In genomic region chr2:129802290-129802689, GRCh38 we compare ENCODE assay signal across 16 cellular contexts.
"Had no signal": no experiment of that assay in that cellular context is flagged by ENCODE, and none has a peak within 500 bp of the region (broad histone marks: within the 10 kb centered on the region; RNA-seq: fewer than 3 reads in every experiment).

No MANE protein-coding gene starts in this region.

- H3K27ac Mint-ChIP-seq: activated naive CD8-positive, alpha-beta T cell treated with anti-CD3 and anti-CD28 coated beads, Interleukin-2, amount 10 ng/mL, durations not matched to agents 7 days and 5 days; activated T-helper 1 cell treated with anti-CD3 and anti-CD28 coated beads, Interleukin-12 subunit alpha, Interleukin-12 subunit beta, Interleukin-2, Interleukin-4 antibody, amounts not matched to agents 30 ng/mL and 10 ng/mL and 1 ng/mL, durations not matched to agents 14 hours and 24 hours and 36 hours; immature natural killer cell; stimulated activated naive CD8-positive, alpha-beta T cell treated with anti-CD3 and anti-CD28 coated beads, Interleukin-15, Interleukin-2, amounts not matched to agents 100 ng/mL and 50 ng/mL, for 24 hours had no signal

- H3K27me3 Mint-ChIP-seq: stimulated activated naive CD8-positive, alpha-beta T cell treated with anti-CD3 and anti-CD28 coated beads, Interleukin-15, Interleukin-2, amounts not matched to agents 100 ng/mL and 50 ng/mL, for 24 hours had no signal

- ATAC-seq: activated CD4-positive, CD25-positive, alpha-beta regulatory T cell treated with anti-CD3 and anti-CD28 coated beads, Interleukin-2, amount 50 U/mL, for 24 hours; lower lobe of right lung; psoas muscle; right lobe of liver had no signal

- H3K36me3 Mint-ChIP-seq: activated naive CD8-positive, alpha-beta T cell treated with anti-CD3 and anti-CD28 coated beads, Interleukin-2, amount 10 ng/mL, durations not matched to agents 7 days and 5 days; immature natural killer cell had no signal

- H3K4me1 Mint-ChIP-seq: activated naive CD8-positive, alpha-beta T cell treated with anti-CD3 and anti-CD28 coated beads, Interleukin-2, amount 10 ng/mL, durations not matched to agents 7 days and 5 days; immature natural killer cell had no signal

- H3K9me3 Mint-ChIP-seq: activated naive CD8-positive, alpha-beta T cell treated with anti-CD3 and anti-CD28 coated beads, Interleukin-2, amount 10 ng/mL, durations not matched to agents 7 days and 5 days; activated T-helper 1 cell treated with anti-CD3 and anti-CD28 coated beads, Interleukin-12 subunit alpha, Interleukin-12 subunit beta, Interleukin-2, Interleukin-4 antibody, amounts not matched to agents 30 ng/mL and 10 ng/mL and 1 ng/mL, durations not matched to agents 14 hours and 24 hours and 36 hours; immature natural killer cell; neural crest cell; stimulated activated naive CD8-positive, alpha-beta T cell treated with anti-CD3 and anti-CD28 coated beads, Interleukin-15, Interleukin-2, amounts not matched to agents 100 ng/mL and 50 ng/mL, for 24 hours had no signal

- H3K4me3 Mint-ChIP-seq: activated naive CD8-positive, alpha-beta T cell treated with anti-CD3 and anti-CD28 coated beads, Interleukin-2, amount 10 ng/mL, durations not matched to agents 7 days and 5 days; activated T-helper 1 cell treated with anti-CD3 and anti-CD28 coated beads, Interleukin-12 subunit alpha, Interleukin-12 subunit beta, Interleukin-2, Interleukin-4 antibody, amounts not matched to agents 30 ng/mL and 10 ng/mL and 1 ng/mL, durations not matched to agents 14 hours and 24 hours and 36 hours; immature natural killer cell; neural crest cell; stimulated activated naive CD8-positive, alpha-beta T cell treated with anti-CD3 and anti-CD28 coated beads, Interleukin-15, Interleukin-2, amounts not matched to agents 100 ng/mL and 50 ng/mL, for 24 hours had no signal

- DNase-seq: activated CD4-positive, alpha-beta T cell treated with anti-CD3 and anti-CD28 coated beads, Interleukin-2, amount 50 U/mL, for 1 hour; activated CD8-positive, alpha-beta memory T cell treated with anti-CD3 and anti-CD28 coated beads for 24 hours; activated naive CD4-positive, alpha-beta T cell; activated naive CD8-positive, alpha-beta T cell treated with anti-CD3 and anti-CD28 coated beads, Interleukin-2, amount 10 ng/mL, durations not matched to agents 7 days and 5 days; anterior cingulate cortex; effector memory CD4-positive, alpha-beta T cell; foreskin melanocyte; immature natural killer cell; lower lobe of right lung; psoas muscle; right lobe of liver; trophoblast cell had no signal
